In genomic region chr3:182954553-182954952, GRCh38 we compare ENCODE assay signal across 12 cellular contexts. TPM values are rescaled to one million over a fixed set of nuclear protein-coding genes. Genes with fewer than 3 reads are reported as not detected.
DNase-seq lines count a peak whose midpoint lies in the region; ATAC-seq and TF ChIP-seq lines count a peak whose summit lies in the region.
"Had no signal": no experiment of that assay in that cellular context is flagged by ENCODE, and none has a peak within 500 bp of the region (broad histone marks: within the 10 kb centered on the region; RNA-seq: fewer than 3 reads in every experiment).

No MANE protein-coding gene starts in this region.

- TF ChIP-seq CTCF in osteoblast (IDR thresholded peaks at IDR 0.05; ENCODE audit: extremely low read depth, low read depth, low read length) (no peak), osteocyte (IDR thresholded peaks at IDR 0.05) (no peak), Caco-2 (IDR thresholded peaks at IDR 0.05; ENCODE audit: insufficient read depth in 1 of 2, low read depth in 1 of 2, low read length in 1 of 2, severe bottlenecking in 1 of 2, unreplicated experiment in 1 of 2) (no peak)

- intact Hi-C loops in Caco-2 (cut with micrococcal nuclease; ENCODE audit: unreplicated experiment) (no loop called here), posterior cingulate gyrus (cut with DNase I) (no loop called here)

- H2AFZ ChIP-seq in osteoblast (ENCODE audit: low read length) = no peak overlapping the region

- no peaks in the 10 kb centered on the region for H3K27me3 ChIP-seq in osteoblast (ENCODE audit: insufficient read depth, low read length)
- H3K27me3 ChIP-seq in Caco-2 (replicated peaks; ENCODE audit: control insufficient read depth, insufficient read depth, low read length) = no peaks in the 10 kb centered on the region

- no peak overlapping the region for H3K4me2 ChIP-seq in osteoblast (ENCODE audit: insufficient read depth, low read length)

- H3K9me3 Mint-ChIP-seq in osteocyte (ENCODE audit: unreplicated experiment) = peaks cover 3% of the 10 kb centered on the region
- H3K9me3 Mint-ChIP-seq in Caco-2 (ENCODE audit: unreplicated experiment) = peaks cover 21% of the 10 kb centered on the region
- H3K9me3 Mint-ChIP-seq: T-helper 2 cell treated with Interferon-gamma antibody and Interleukin-4, amounts not matched to agents 5 μg/mL and 100 μg/mL, for 36 hours had no signal

- peak; percentile 95 for ATAC-seq in GM19025 (IDR thresholded peaks at IDR 0.05; ENCODE audit: low read depth, unreplicated experiment)
- ATAC-seq in HG02642 (IDR thresholded peaks at IDR 0.05; ENCODE audit: poor library complexity, unreplicated experiment) = peak; percentile 76
- ATAC-seq in HG03460 (IDR thresholded peaks at IDR 0.05; ENCODE audit: unreplicated experiment) = peak; percentile 98

- H4K20me1 ChIP-seq in osteoblast (ENCODE audit: insufficient read depth, low read length) = no peaks in the 10 kb centered on the region

- H3K36me3 Mint-ChIP-seq in osteocyte (ENCODE audit: unreplicated experiment) = peaks cover 38% of the 10 kb centered on the region
- peaks cover 49% of the 10 kb centered on the region for H3K36me3 Mint-ChIP-seq in Caco-2 (ENCODE audit: insufficient read depth, unreplicated experiment)

- no peak overlapping the region for H3K27ac ChIP-seq in osteoblast (ENCODE audit: low read depth, low read length)

- H3K79me2 ChIP-seq in osteoblast (ENCODE audit: insufficient read depth, low read length) = no peaks in the 10 kb centered on the region

- BruUV-seq in Caco-2 (replicated peaks; lab: Mats Ljungman, UMichigan) = no TSS peak

- DNase-seq in osteoblast (ENCODE audit: insufficient read length, low spot score, missing footprints) (peak; percentile 37), osteocyte (ENCODE audit: extremely low spot score, unreplicated experiment) (no peak), Caco-2 (no peak), posterior cingulate gyrus (no peak), EL (no peak)
- DNase-seq: activated CD8-positive, alpha-beta memory T cell treated with anti-CD3 and anti-CD28 coated beads, Interleukin-2, amount 50 U/mL, for 4 hours; NCI-H146; stimulated activated naive CD4-positive, alpha-beta T cell had no signal

- H3K4me3 ChIP-seq in osteoblast (ENCODE audit: insufficient read depth, low read length) = no peak overlapping the region
- H3K4me3 ChIP-seq in Caco-2 (ENCODE audit: low read depth, low read length) = no peak overlapping the region

- H3K27me3 Mint-ChIP-seq in osteocyte (ENCODE audit: unreplicated experiment) = no peaks in the 10 kb centered on the region
- H3K27me3 Mint-ChIP-seq in Caco-2 (ENCODE audit: insufficient read depth, unreplicated experiment) = no peaks in the 10 kb centered on the region

- CTCF ChIA-PET in Caco-2 (lab: Charles Lee) = no interaction called here

- H3K36me3 ChIP-seq in osteoblast (ENCODE audit: insufficient read depth, low read length) (peaks cover 9% of the 10 kb centered on the region), Caco-2 (ENCODE audit: control insufficient read depth, insufficient read depth, low read length) (no peaks in the 10 kb centered on the region; the same call in 1 of the 2 replicates)

- peaks cover 3% of the 10 kb centered on the region for H3K4me1 Mint-ChIP-seq in osteocyte (ENCODE audit: unreplicated experiment)
- H3K4me1 Mint-ChIP-seq in Caco-2 (ENCODE audit: low read depth, unreplicated experiment) = no peaks in the 10 kb centered on the region

- H3K9me3 ChIP-seq in osteoblast (ENCODE audit: low read depth, low read length) (no peaks in the 10 kb centered on the region), Caco-2 (no peaks in the 10 kb centered on the region)

- POLR2A ChIA-PET in Caco-2 (lab: Charles Lee) = no interaction called here

- no peaks in the 10 kb centered on the region for H3K4me1 ChIP-seq in osteoblast (ENCODE audit: insufficient read depth, low read length)
- H3K4me1 ChIP-seq in Caco-2 = no peaks in the 10 kb centered on the region

- H3K27ac Mint-ChIP-seq in osteocyte (ENCODE audit: unreplicated experiment) = no peak overlapping the region
- no peak overlapping the region for H3K27ac Mint-ChIP-seq in Caco-2 (ENCODE audit: unreplicated experiment)
- H3K27ac Mint-ChIP-seq: T-helper 2 cell treated with Interferon-gamma antibody and Interleukin-4, amounts not matched to agents 5 μg/mL and 100 μg/mL, for 36 hours had no signal

- H3K4me3 Mint-ChIP-seq in osteocyte (ENCODE audit: unreplicated experiment) (no peak overlapping the region), Caco-2 (ENCODE audit: unreplicated experiment) (no peak overlapping the region)
- H3K4me3 Mint-ChIP-seq: T-helper 2 cell treated with Interferon-gamma antibody and Interleukin-4, amounts not matched to agents 5 μg/mL and 100 μg/mL, for 36 hours had no signal

RNA-seq across cellular contexts. Expression of gene DCUN1D1, which starts 25.8 kb away (rescaled TPM):
- total RNA-seq in osteoblast (35.1 and 38.4 TPM in 2 replicates), osteocyte (52.4 and 56.5 TPM in 2 replicates), Caco-2 (2022) (43.0 and 51.2 TPM in 2 replicates)
